In genomic region chr19:41328157-41328817, GRCh38 we compare ENCODE assay signal across 8 cellular contexts. TPM values are rescaled to one million over a fixed set of nuclear protein-coding genes. Genes with fewer than 3 reads are reported as not detected.
DNase-seq lines count a peak whose midpoint lies in the region; ATAC-seq, FAIRE-seq and TF ChIP-seq lines count a peak whose summit lies in the region.

No MANE protein-coding gene starts in this region.

- H3F3A ChIP-seq in PC-9 (ENCODE audit: insufficient read depth, low read depth): peaks cover 17% of the 10 kb centered on the region

- H4K91ac ChIP-seq in H1 (replicated peaks; ENCODE audit: insufficient read length, low read length): peak overlapping the region; percentile 72

- H2AFZ ChIP-seq in PC-9 (no peak overlapping the region), H1 (ENCODE audit: low read length) (no peak overlapping the region)

- H3K14ac ChIP-seq in H1 (ENCODE audit: insufficient read length): no peak overlapping the region

- H2BK120ac ChIP-seq in H1 (replicated peaks; ENCODE audit: low read depth, low read length): no peak overlapping the region

- H3K79me2 ChIP-seq in PC-9 (ENCODE audit: low read depth): no peaks in the 10 kb centered on the region
- H3K79me2 ChIP-seq in H1 (ENCODE audit: control insufficient read depth in 1 of 2, insufficient read depth in 2 of 2, low read length in 2 of 2): no peaks in the 10 kb centered on the region

- WGBS in H1 (ENCODE audit: extremely low coverage in 1 of 2, insufficient coverage in 1 of 2, insufficient read length in 1 of 2, insufficient replicate concordance in 2 of 2, low coverage in 1 of 2, low lambda C conversion rate in 2 of 2, missing lambda C conversion rate in 1 of 2), 2 experiments: 87% methylated on average over 22 of the region's 22 CpGs; no CpG with 5 or more reads in 1 of the 2 experiments

- H3K4me2 ChIP-seq in PC-9 (peak overlapping the region; percentile 60), H1 (ENCODE audit: insufficient read depth in 1 of 2, low read depth in 2 of 2, low read length in 2 of 2) (peak overlapping the region; percentile 61 to 98; a peak in 1 of 4 replicates)

- H3K27me3 ChIP-seq in A673 (replicated peaks; ENCODE audit: insufficient read depth, low read depth, low read length, poor library complexity) (no peaks in the 10 kb centered on the region), PC-9 (ENCODE audit: insufficient read depth, low read depth) (no peaks in the 10 kb centered on the region), H1 (replicated peaks in 1 of 4; ENCODE audit: control insufficient read depth in 3 of 4, extremely low read depth in 1 of 4, insufficient read depth in 3 of 4, low read length in 3 of 4) (peaks cover 0 to 9% (median 0%) of the 10 kb centered on the region in 4 experiments; a peak in 3 of 7 replicates), gastrocnemius medialis (no peaks in the 10 kb centered on the region)

- intact Hi-C loops in A673 (cut with micrococcal nuclease; ENCODE audit: unreplicated experiment) (no loop called here), PC-9 (cut with micrococcal nuclease; ENCODE audit: unreplicated experiment) (loop anchor here (10.0 kb wide), 1 partner anchor 247 kb away; the partner anchor contains the start of gene CEACAM21), gastrocnemius medialis (cut with DNase I; ENCODE audit: low total_unique reads) (no loop called here)

- H4K5ac ChIP-seq in H1 (ENCODE audit: insufficient read length, low read depth, low read length): no peak overlapping the region

- TF ChIP-seq EP300 in H1 (IDR thresholded peaks at IDR 0.05; ENCODE audit: borderline replicate concordance in 1 of 2, low read depth in 2 of 2, low read length in 2 of 2): no peak

- TF ChIP-seq CTCF in A673 (conservative IDR thresholded peaks at IDR 0.05; ENCODE audit: low read depth, low read length) (no peak), PC-9 (conservative IDR thresholded peaks at IDR 0.05) (no peak), H1 (IDR thresholded peaks at IDR 0.05; ENCODE audit: control extremely low read depth in 1 of 3, insufficient read depth in 1 of 3, low read depth in 1 of 3, low read length in 3 of 3) (no peak), gastrocnemius medialis (IDR thresholded peaks at IDR 0.05 in 4 of 5, conservative IDR thresholded peaks at IDR 0.05 in 1 of 5) (no peak)

- H3K9me3 ChIP-seq in A673 (ENCODE audit: low read depth, low read length, poor library complexity, severe bottlenecking) (no peaks in the 10 kb centered on the region), PC-9 (ENCODE audit: insufficient read depth, low read depth) (no peaks in the 10 kb centered on the region), H1 (ENCODE audit: insufficient read depth in 2 of 2, low read depth in 1 of 2, low read length in 1 of 2) (no peaks in the 10 kb centered on the region), gastrocnemius medialis (no peaks in the 10 kb centered on the region)

- H3K4me3 ChIP-seq in A673 (ENCODE audit: low read depth, low read length, poor library complexity, severe bottlenecking) (no peak overlapping the region), PC-9 (no peak overlapping the region), H1 (ENCODE audit: extremely low read depth in 1 of 4, insufficient read depth in 2 of 4, low read depth in 3 of 4, low read length in 4 of 4) (no peak overlapping the region), gastrocnemius medialis (peak overlapping the region; percentile 2 to 49 (median 23))

- in situ Hi-C loops in gastrocnemius medialis (cut with MboI; ENCODE audit: low sequenced_read_pairs in 4 of 4): no loop called here

- peak overlapping the region; percentile 100 for H2BK15ac ChIP-seq in H1 (ENCODE audit: low read length)

- H2AK5ac ChIP-seq in H1 (ENCODE audit: low read depth, low read length): peak overlapping the region; percentile 91; the same call in 1 of the 2 replicates

- H2BK12ac ChIP-seq in H1 (ENCODE audit: low read depth, low read length): peak overlapping the region; percentile 98; the same call in 1 of the 2 replicates

- H3K79me1 ChIP-seq in H1 (ENCODE audit: low read depth, low read length): no peaks in the 10 kb centered on the region

- no peak overlapping the region for H3K56ac ChIP-seq in H1 (replicated peaks; ENCODE audit: insufficient read length, low read depth, low read length)

- H3K36me3 ChIP-seq in A673 (ENCODE audit: insufficient read depth, low read length, poor library complexity, severe bottlenecking) (peaks cover 30% of the 10 kb centered on the region), PC-9 (ENCODE audit: low read depth) (no peaks in the 10 kb centered on the region), H1 (ENCODE audit: control insufficient read depth in 2 of 4, insufficient read depth in 4 of 4, low read length in 3 of 4) (no peaks in the 10 kb centered on the region), gastrocnemius medialis (no peaks in the 10 kb centered on the region)

- peak overlapping the region; percentile 71; the same call in 1 of the 2 replicates for H3K18ac ChIP-seq in H1 (ENCODE audit: extremely low read depth, low read length)

- POLR2A ChIA-PET in A673 (lab: Charles Lee; ENCODE audit: low non-redundant PET): no interaction called here
- POLR2A ChIA-PET in PC-9 (lab: Charles Lee; ENCODE audit: unreplicated experiment): interaction anchor here (0.5 kb wide), 1 partner anchor 16 kb away, joined by 3 read pairs; no protein-coding TSS in a partner anchor
- POLR2A ChIA-PET in H1 (lab: Charles Lee; ENCODE audit: partially characterized antibody): interaction anchor here (0.9 to 12.6 kb wide), 8 partner anchors 9 to 63 kb away, joined by 3 to 137 read pairs (median 3); partner anchors contain the start of gene CCDC97

- peak overlapping the region; percentile 77 for H3K27ac ChIP-seq in A673 (ENCODE audit: low read depth, low read length, poor library complexity, severe bottlenecking)
- H3K27ac ChIP-seq in PC-9: 0 out of 2 replicates have a peak overlapping the region, but pooled peaks have one; percentile 14
- H3K27ac ChIP-seq in H1 (ENCODE audit: low read depth, low read length): no peak overlapping the region
- peak overlapping the region; percentile 37 to 77 (median 68) for H3K27ac ChIP-seq in gastrocnemius medialis

- no peak overlapping the region for H3K23ac ChIP-seq in H1 (ENCODE audit: insufficient read length)

- DNase-seq in A673 (ENCODE audit: low spot score) (no peak), PC-9 (no peak), H1 (ENCODE audit: low read depth in 1 of 2, low spot score in 2 of 2) (no peak), gastrocnemius medialis (no peak), EL (no peak), A172 (ENCODE audit: low spot score) (no peak), T-helper 9 cell (no peak)

- peak overlapping the region; percentile 96 for H2BK5ac ChIP-seq in H1 (ENCODE audit: low read depth, low read length)

- 0 out of 2 replicates have a peak overlapping the region, but pooled peaks have one; percentile 80 for H2BK20ac ChIP-seq in H1 (ENCODE audit: low read length)

- no peaks in the 10 kb centered on the region for H4K20me1 ChIP-seq in PC-9 (ENCODE audit: insufficient read depth)
- peaks cover 0 to 4% of the 10 kb centered on the region in 2 experiments for H4K20me1 ChIP-seq in H1 (replicated peaks in 1 of 2; ENCODE audit: control insufficient read depth in 1 of 2, insufficient read depth in 2 of 2, low read length in 2 of 2)

- no peak overlapping the region; the same call in 1 of the 2 replicates for H4K8ac ChIP-seq in H1 (ENCODE audit: extremely low read depth, insufficient read depth, low read length)

- no peak for TF ChIP-seq RAD21 in H1 (IDR thresholded peaks at IDR 0.05 in 1 of 2, conservative IDR thresholded peaks at IDR 0.05 in 1 of 2; ENCODE audit: low read depth in 2 of 2, low read length in 2 of 2)

- BruUV-seq in A673 (replicated peaks; lab: Mats Ljungman, UMichigan) (no TSS peak), PC-9 (replicated peaks; lab: Mats Ljungman, UMichigan) (no TSS peak)

- ATAC-seq in GM19467 (IDR thresholded peaks at IDR 0.05; ENCODE audit: unreplicated experiment) (peak; percentile 4), gastrocnemius medialis (peak in 1 of 2 donors; percentile 13)

- H3K4me1 ChIP-seq in A673 (ENCODE audit: insufficient read depth, low read length, poor library complexity, severe bottlenecking) (peaks cover 21% of the 10 kb centered on the region), PC-9 (replicated peaks; ENCODE audit: insufficient read depth) (peaks cover 16% of the 10 kb centered on the region), H1 (replicated peaks in 1 of 4; ENCODE audit: control insufficient read depth in 3 of 4, insufficient read depth in 4 of 4, low read length in 3 of 4) (peaks cover 15 to 27% (median 20%) of the 10 kb centered on the region in 4 experiments), gastrocnemius medialis (peaks cover 25 to 48% of the 10 kb centered on the region in 2 donors)

- TF ChIP-seq POLR2A in H1 (IDR thresholded peaks at IDR 0.05; ENCODE audit: control extremely low read depth in 1 of 2, low read depth in 2 of 2, low read length in 2 of 2): no peak
- no peak for TF ChIP-seq POLR2A in gastrocnemius medialis (IDR thresholded peaks at IDR 0.05)

- CTCF ChIA-PET in A673 (lab: Charles Lee): no interaction called here
- CTCF ChIA-PET in PC-9 (lab: Charles Lee): interaction anchor here (0.5 kb wide), 1 partner anchor 124 kb away, joined by 6 read pairs; no protein-coding TSS in a partner anchor
- CTCF ChIA-PET in H1 (lab: Charles Lee; ENCODE audit: partially characterized antibody): interaction anchor here (0.6 to 1.6 kb wide), 2 partner anchors 38 to 442 kb away, joined by 3 to 5 read pairs; no protein-coding TSS in a partner anchor

- peaks cover 19% of the 10 kb centered on the region for H3K23me2 ChIP-seq in H1 (ENCODE audit: low read depth, low read length)

- 0 out of 7 replicates have a peak overlapping the region, but pooled peaks of 1 of the 4 experiments have one; percentile 1 for H3K9ac ChIP-seq in H1 (replicated peaks in 1 of 4; ENCODE audit: extremely low read depth in 1 of 4, low read depth in 3 of 4, low read length in 3 of 4)

- no peak for FAIRE-seq in H1 (lab: Jason Lieb, UNC)

- peak overlapping the region; percentile 29 for H3K4ac ChIP-seq in H1 (replicated peaks; ENCODE audit: insufficient read length, low read depth, low read length)

- H3K9me2 ChIP-seq in PC-9 (ENCODE audit: insufficient read depth): no peaks in the 10 kb centered on the region

RNA-seq across cellular contexts. Expression of gene CCDC97, which starts 18.3 kb away (rescaled TPM):
- total RNA-seq in A673 (2021): 40.8 and 41.8 TPM in 2 replicates
- total RNA-seq in PC-9 (2021): 24.1 and 26.4 TPM in 2 replicates
- 21.1 and 27.1 TPM in 2 replicates for total RNA-seq in H1 (2021; fragmentation: NEBNext Ultra II Directional; extraction: Animal tissue kit (Norgen Biotek cat#: 25700))
- 19.8 and 32.6 TPM in 2 replicates for polyA plus RNA-seq in H1 (2011; rRNA removed)
- 16.9 TPM for polyA plus RNA-seq in H1 (2011; cell fraction: cytosol; rRNA removed)
- polyA plus RNA-seq in H1 (2011; cell fraction: nucleus; rRNA removed): 18.7 TPM
- 19.2 to 29.9 TPM (median 24.7 TPM) in 4 replicates for polyA plus RNA-seq in H1 (2012, experiment 1 of 2)
- 20.4 TPM for polyA plus RNA-seq in H1 (2012, experiment 2 of 2)
- 15.6 TPM for polyA plus RNA-seq in H1 (2013, experiment 1 of 2)
- 15.6 TPM for polyA plus RNA-seq in H1 (2013, experiment 2 of 2)
- 9.2 and 13.4 TPM in 2 replicates for polyA minus RNA-seq in H1 (2011; rRNA and poly(A)+ RNA removed)
- 11.4 TPM for polyA minus RNA-seq in H1 (2011; cell fraction: cytosol; rRNA and poly(A)+ RNA removed)
- polyA minus RNA-seq in H1 (2011; cell fraction: nucleus; rRNA and poly(A)+ RNA removed): 13.0 TPM
- total RNA-seq in gastrocnemius medialis: 10 to 100 TPM in 3 of 4 donors, 1 to 10 TPM in 1; 8.6 to 15.3 (median 15.1) TPM
- total RNA-seq in A172 (2014; rRNA removed; shearing (Covaris generic)): 8.3 and 8.9 TPM in 2 replicates

RNA-seq across cellular contexts. Expression of gene TGFB1, which starts 25.4 kb away (rescaled TPM):
- total RNA-seq in A673 (2021): 92.4 and 102 TPM in 2 replicates
- 67.9 and 74.9 TPM in 2 replicates for total RNA-seq in PC-9 (2021)
- 10.6 and 12.2 TPM in 2 replicates for total RNA-seq in H1 (2021; fragmentation: NEBNext Ultra II Directional; extraction: Animal tissue kit (Norgen Biotek cat#: 25700))
- 1.7 and 6.5 TPM in 2 replicates for polyA plus RNA-seq in H1 (2011; rRNA removed)
- 2.0 TPM for polyA plus RNA-seq in H1 (2011; cell fraction: cytosol; rRNA removed)
- polyA plus RNA-seq in H1 (2011; cell fraction: nucleus; rRNA removed): 3.0 TPM
- 7.1 to 8.5 TPM (median 7.4 TPM) in 4 replicates for polyA plus RNA-seq in H1 (2012, experiment 1 of 2)
- 7.1 TPM for polyA plus RNA-seq in H1 (2012, experiment 2 of 2)
- 12.1 TPM for polyA plus RNA-seq in H1 (2013, experiment 1 of 2)
- polyA plus RNA-seq in H1 (2013, experiment 2 of 2): 12.7 TPM
- 0.88 and 5.4 TPM in 2 replicates for polyA minus RNA-seq in H1 (2011; rRNA and poly(A)+ RNA removed)
- 8.4 TPM for polyA minus RNA-seq in H1 (2011; cell fraction: cytosol; rRNA and poly(A)+ RNA removed)
- 2.1 TPM for polyA minus RNA-seq in H1 (2011; cell fraction: nucleus; rRNA and poly(A)+ RNA removed)
- total RNA-seq in gastrocnemius medialis: 1 to 10 TPM; 1.9 to 5.2 (median 4.9) TPM
- total RNA-seq in A172 (2014; rRNA removed; shearing (Covaris generic)): 13.6 and 18.3 TPM in 2 replicates

RNA-seq across cellular contexts. Expression of gene B9D2, which starts 35.7 kb away (rescaled TPM):
- 9.9 and 10.7 TPM in 2 replicates for total RNA-seq in A673 (2021)
- 8.0 and 10.8 TPM in 2 replicates for total RNA-seq in PC-9 (2021)
- 4.9 and 5.0 TPM in 2 replicates for total RNA-seq in H1 (2021; fragmentation: NEBNext Ultra II Directional; extraction: Animal tissue kit (Norgen Biotek cat#: 25700))
- 6.3 and 9.0 TPM in 2 replicates for polyA plus RNA-seq in H1 (2011; rRNA removed)
- 4.7 TPM for polyA plus RNA-seq in H1 (2011; cell fraction: cytosol; rRNA removed)
- polyA plus RNA-seq in H1 (2011; cell fraction: nucleus; rRNA removed): 5.1 TPM
- polyA plus RNA-seq in H1 (2012, experiment 1 of 2): 4.9 to 6.4 TPM (median 5.6 TPM) in 4 replicates
- 4.2 TPM for polyA plus RNA-seq in H1 (2012, experiment 2 of 2)
- 2.8 TPM for polyA plus RNA-seq in H1 (2013, experiment 1 of 2)
- polyA plus RNA-seq in H1 (2013, experiment 2 of 2): 3.0 TPM
- polyA minus RNA-seq in H1 (2011; rRNA and poly(A)+ RNA removed): 0.80 and 1.3 TPM in 2 replicates
- polyA minus RNA-seq in H1 (2011; cell fraction: cytosol; rRNA and poly(A)+ RNA removed): 3.4 TPM
- 2.2 TPM for polyA minus RNA-seq in H1 (2011; cell fraction: nucleus; rRNA and poly(A)+ RNA removed)
- total RNA-seq in gastrocnemius medialis: 1 to 10 TPM; 2.6 to 6.9 (median 4.5) TPM
- total RNA-seq in A172 (2014; rRNA removed; shearing (Covaris generic)): 4.5 and 13.5 TPM in 2 replicates

RNA-seq across cellular contexts. Expression of gene TMEM91, which starts 48.0 kb away (rescaled TPM):
- 4.9 and 8.7 TPM in 2 replicates for total RNA-seq in A673 (2021)
- 21.9 and 31.0 TPM in 2 replicates for total RNA-seq in PC-9 (2021)
- 4.2 and 5.3 TPM in 2 replicates for total RNA-seq in H1 (2021; fragmentation: NEBNext Ultra II Directional; extraction: Animal tissue kit (Norgen Biotek cat#: 25700))
- polyA plus RNA-seq in H1 (2011; rRNA removed): 7.4 and 12.9 TPM in 2 replicates
- polyA plus RNA-seq in H1 (2011; cell fraction: cytosol; rRNA removed): 7.9 TPM
- 15.3 TPM for polyA plus RNA-seq in H1 (2011; cell fraction: nucleus; rRNA removed)
- 3.8 to 10.2 TPM (median 7.9 TPM) in 4 replicates for polyA plus RNA-seq in H1 (2012, experiment 1 of 2)
- polyA plus RNA-seq in H1 (2012, experiment 2 of 2): 13.7 TPM
- polyA plus RNA-seq in H1 (2013, experiment 1 of 2): 6.7 TPM
- 6.5 TPM for polyA plus RNA-seq in H1 (2013, experiment 2 of 2)
- polyA minus RNA-seq in H1 (2011; rRNA and poly(A)+ RNA removed): 2.3 and 9.6 TPM in 2 replicates
- polyA minus RNA-seq in H1 (2011; cell fraction: cytosol; rRNA and poly(A)+ RNA removed): 2.7 TPM
- polyA minus RNA-seq in H1 (2011; cell fraction: nucleus; rRNA and poly(A)+ RNA removed): 3.8 TPM
- total RNA-seq in gastrocnemius medialis: 10 to 100 TPM in 1 of 4 donors, 1 to 10 TPM in 3; 1.6 to 13.6 (median 4.7) TPM
- 0.98 and 2.1 TPM in 2 replicates for total RNA-seq in A172 (2014; rRNA removed; shearing (Covaris generic))

Comparison
In these comparisons a context has a peak if more than half of its experiments do, and no peak if none do; other contexts are left out.
1. H3K4me3 ChIP-seq: peak in gastrocnemius medialis (4 of 4); none in A673 (single experiment), PC-9 (single experiment) and H1 (0 of 4).